In genomic region chr2:134224005-134224404, GRCh38 we compare ENCODE assay signal across 18 cellular contexts.
"Had no signal": no experiment of that assay in that cellular context is flagged by ENCODE, and none has a peak within 500 bp of the region (broad histone marks: within the 10 kb centered on the region; RNA-seq: fewer than 3 reads in every experiment).

No MANE protein-coding gene starts in this region.

- DNase-seq: activated CD4-positive, alpha-beta T cell treated with anti-CD3 and anti-CD28 coated beads, Interleukin-2, amount 50 U/mL, for 1 hour; activated CD4-positive, CD25-positive, alpha-beta regulatory T cell; activated effector memory CD4-positive, alpha-beta T cell treated with Interleukin-2 at 50 U/mL for 16 hours; activated naive CD8-positive, alpha-beta T cell treated with anti-CD3 and anti-CD28 coated beads, Interleukin-2, amount 10 ng/mL, durations not matched to agents 7 days and 5 days; activated T-cell treated with anti-CD3 and anti-CD28 coated beads, Interleukin-2, amount 50 U/mL, for 1 hour; endodermal cell; erythroblast; foreskin fibroblast; kidney glomerular epithelial cell; left ventricle myocardium superior; naive thymus-derived CD8-positive, alpha-beta T cell; stimulated activated CD4-positive, alpha-beta T cell treated with anti-CD3 and anti-CD28 coated beads, Interleukin-2, amount 100 ng/mL, for 48 hours; transverse colon had no signal

- H3K4me3 ChIP-seq: ascending aorta, transverse colon, vagina had no signal

- H3K27me3 ChIP-seq: ascending aorta, transverse colon, vagina had no signal

- H3K9me3 ChIP-seq: vagina had no signal

- H3K27ac ChIP-seq: ascending aorta, parathyroid adenoma, transverse colon, vagina had no signal

- H3K4me1 ChIP-seq: ascending aorta, parathyroid adenoma had no signal

- H3K27ac Mint-ChIP-seq: activated naive CD8-positive, alpha-beta T cell treated with anti-CD3 and anti-CD28 coated beads, Interleukin-2, amount 10 ng/mL, durations not matched to agents 7 days and 5 days; endodermal cell; memory B cell; stimulated activated memory B cell treated with anti-CD40 and anti-IgM and Interleukin-4, amounts not matched to agents 10 μg/mL and 1 μg/mL and 100 μg/mL, for 72 hours had no signal

- H3K27me3 Mint-ChIP-seq: activated naive CD8-positive, alpha-beta T cell treated with anti-CD3 and anti-CD28 coated beads, Interleukin-2, amount 10 ng/mL, durations not matched to agents 7 days and 5 days; memory B cell; naive thymus-derived CD8-positive, alpha-beta T cell; stimulated activated memory B cell treated with anti-CD40 and anti-IgM and Interleukin-4, amounts not matched to agents 10 μg/mL and 1 μg/mL and 100 μg/mL, for 72 hours had no signal

- ATAC-seq: left ventricle myocardium superior; naive thymus-derived CD8-positive, alpha-beta T cell; stimulated activated memory B cell treated with anti-CD40 and anti-IgM and Interleukin-4, amounts not matched to agents 10 μg/mL and 1 μg/mL and 100 μg/mL, for 72 hours had no signal

- H3K4me3 Mint-ChIP-seq: activated naive CD8-positive, alpha-beta T cell treated with anti-CD3 and anti-CD28 coated beads, Interleukin-2, amount 10 ng/mL, durations not matched to agents 7 days and 5 days; endodermal cell; memory B cell; naive thymus-derived CD8-positive, alpha-beta T cell; stimulated activated memory B cell treated with anti-CD40 and anti-IgM and Interleukin-4, amounts not matched to agents 10 μg/mL and 1 μg/mL and 100 μg/mL, for 72 hours had no signal
